In the genomic region with DNA sequence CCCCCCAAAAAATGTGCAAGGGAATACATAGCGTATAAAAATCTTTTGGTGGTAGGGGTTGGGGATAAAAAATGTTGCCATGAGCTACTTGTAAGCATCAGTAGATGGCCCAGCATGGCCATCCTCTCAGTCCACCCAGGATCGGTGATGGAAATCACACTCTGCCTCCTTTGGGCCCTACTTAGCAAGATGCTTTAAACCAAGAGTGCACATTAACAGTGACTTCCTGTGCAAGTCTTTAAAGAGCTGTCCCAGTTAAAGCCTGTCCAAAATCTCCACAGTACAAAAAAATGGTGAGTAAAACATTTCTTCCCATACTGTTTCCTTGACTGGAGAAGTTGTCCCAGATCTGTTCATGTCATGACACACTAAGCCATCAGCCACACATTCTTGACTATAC, we compare ENCODE assay signal across 10 cellular contexts. TPM values are rescaled to one million over a fixed set of nuclear protein-coding genes. Genes with fewer than 3 reads are reported as not detected.
DNase-seq lines count a peak whose midpoint lies in the region; ATAC-seq and TF ChIP-seq lines count a peak whose summit lies in the region.
"Had no signal": no experiment of that assay in that cellular context is flagged by ENCODE, and none has a peak within 500 bp of the region (broad histone marks: within the 10 kb centered on the region; RNA-seq: fewer than 3 reads in every experiment).

No MANE protein-coding gene starts in this region.

- CTCF ChIA-PET in T-cell (lab: Charles Lee) = interaction anchor here in 1 of 2 donors (0.6 to 1.2 kb wide), 7 partner anchors 13 to 179 kb away, joined by 3 to 5 read pairs (median 4); no protein-coding TSS in a partner anchor

- H3K79me2 ChIP-seq in GM23248 (ENCODE audit: insufficient read depth) = no peaks in the 10 kb centered on the region

- peaks cover 0 to 3% (median 0%) of the 10 kb centered on the region in 3 donors for H3K9me3 Mint-ChIP-seq in T-cell

- TF ChIP-seq POLR2A in esophagus squamous epithelium (IDR thresholded peaks at IDR 0.05) = no peak

- no peaks in the 10 kb centered on the region for H4K20me1 ChIP-seq in GM23248 (ENCODE audit: insufficient read depth)

- H3K9me3 ChIP-seq in mucosa of rectum (ENCODE audit: control insufficient read depth in 2 of 2, low read length in 2 of 2) (no peaks in the 10 kb centered on the region), esophagus squamous epithelium (no peaks in the 10 kb centered on the region), GM23248 (ENCODE audit: low read depth) (no peaks in the 10 kb centered on the region)

- H3K4me1 Mint-ChIP-seq in T-cell = peaks cover 91 to 95% (median 94%) of the 10 kb centered on the region in 3 donors

- H3F3A ChIP-seq in GM23248 (ENCODE audit: insufficient read depth) = no peaks in the 10 kb centered on the region

- H3K9ac ChIP-seq in mucosa of rectum (ENCODE audit: low read depth in 1 of 2, low read length in 2 of 2) = no peak overlapping the region
- no peak overlapping the region for H3K9ac ChIP-seq in GM23248

- no peak for TF ChIP-seq CTCF in GM12865 (IDR thresholded peaks at IDR 0.05; ENCODE audit: insufficient read depth, low read depth, low read length, missing control alignments)
- TF ChIP-seq CTCF in esophagus squamous epithelium (IDR thresholded peaks at IDR 0.05) = no peak

- H3K9me2 ChIP-seq in GM23248 (ENCODE audit: insufficient read depth) = no peaks in the 10 kb centered on the region

- H3K27me3 Mint-ChIP-seq in T-cell = no peaks in the 10 kb centered on the region

- H3K4me3 ChIP-seq in GM12865 (ENCODE audit: low read depth, low read length) (peak overlapping the region; percentile 51), mucosa of rectum (ENCODE audit: low read length in 2 of 2) (peak overlapping the region in 1 of 2 donors; percentile 13), esophagus squamous epithelium (no peak overlapping the region), GM23248 (no peak overlapping the region)

- peak; percentile 50 for DNase-seq in GM12865 (ENCODE audit: low read depth)
- no peak for DNase-seq in T-cell
- no peak for DNase-seq in posterior cingulate gyrus
- DNase-seq in SK-N-DZ (ENCODE audit: low spot score) = no peak
- no peak for DNase-seq in esophagus squamous epithelium (lab: John Stamatoyannopoulos, UW)
- no peak for DNase-seq in GM23248
- DNase-seq: NCI-H2171 treated with DMSO at 0.1 percent for 48 hours; stimulated activated naive CD4-positive, alpha-beta T cell treated with Interleukin-2 at 50 U/mL for 16 hours had no signal

- H2AFZ ChIP-seq in GM23248 = no peak overlapping the region

- in situ Hi-C loops in GM23248 (cut with MboI) = loop anchor here (10.0 kb wide), 1 partner anchor 88 kb away; no protein-coding TSS in a partner anchor

- ATAC-seq in HG02610 (IDR thresholded peaks at IDR 0.05; ENCODE audit: unreplicated experiment) (peak; percentile 34), T-cell (replicated peaks in 1 of 4) (peak in 3 of 4 experiments; percentile 25 to 39 (median 26))

- POLR2A ChIA-PET in T-cell (lab: Charles Lee) = interaction anchor here in 1 of 2 donors (2.6 kb wide), 1 partner anchor 17 kb away, joined by 12 read pairs; a partner anchor contains a TSS

- peaks cover 5 to 11% of the 10 kb centered on the region in 2 donors for H3K4me1 ChIP-seq in mucosa of rectum (ENCODE audit: control insufficient read depth in 2 of 2, insufficient read depth in 2 of 2, low read length in 2 of 2)
- H3K4me1 ChIP-seq in esophagus squamous epithelium = peaks cover 0 to 13% (median 5%) of the 10 kb centered on the region in 3 donors
- H3K4me1 ChIP-seq in GM23248 (ENCODE audit: insufficient read depth) = 0 out of 2 replicates have a peak, but pooled peaks cover 8% of the 10 kb centered on the region

- H3K4me3 Mint-ChIP-seq in T-cell = peak overlapping the region; percentile 65 to 92 (median 78)

- WGBS in esophagus squamous epithelium, 2 donors = 87 to 94% methylated on average over 2 of the region's 2 CpGs
- 97 to 98% methylated on average over 2 of the region's 2 CpGs for WGBS in GM23248 (ENCODE audit: low coverage in 1 of 2, low lambda C conversion rate in 2 of 2, missing lambda C conversion rate in 2 of 2), 2 experiments

- H3K27ac ChIP-seq in mucosa of rectum (ENCODE audit: low read depth in 2 of 2, low read length in 2 of 2) (peak overlapping the region; percentile 48 to 61), esophagus squamous epithelium (no peak overlapping the region), GM23248 (no peak overlapping the region)

- H3K36me3 ChIP-seq in mucosa of rectum (ENCODE audit: control insufficient read depth in 2 of 2, insufficient read depth in 2 of 2, low read length in 2 of 2) (no peaks in the 10 kb centered on the region), esophagus squamous epithelium (no peaks in the 10 kb centered on the region), GM23248 (ENCODE audit: low read depth) (no peaks in the 10 kb centered on the region)

- H3K4me2 ChIP-seq in GM23248 (ENCODE audit: unreplicated experiment) = no peak overlapping the region

- peak overlapping the region; percentile 96 to 99 for H3K27ac Mint-ChIP-seq in T-cell

- intact Hi-C loops in posterior cingulate gyrus (cut with DNase I) (no loop called here), esophagus squamous epithelium (cut with DNase I) (no loop called here)

- H3K27me3 ChIP-seq in mucosa of rectum (ENCODE audit: control insufficient read depth in 2 of 2, insufficient read depth in 2 of 2, low read length in 2 of 2) (no peaks in the 10 kb centered on the region), esophagus squamous epithelium (no peaks in the 10 kb centered on the region), GM23248 (replicated peaks; ENCODE audit: insufficient read depth) (no peaks in the 10 kb centered on the region)

- H3K36me3 Mint-ChIP-seq in T-cell = peaks cover 12% of the 10 kb centered on the region

RNA-seq across cellular contexts. Expression of a gene that starts 18.0 kb away (rescaled TPM):
- total RNA-seq in T-cell (100 to 1,000 TPM; 225 to 333 (median 238) TPM), esophagus squamous epithelium (10 to 100 TPM in 2 of 4 donors, 1 to 10 TPM in 2; 4.5 to 54.0 (median 11.4) TPM)
- 8.5 and 12.2 TPM in 2 replicates for polyA plus RNA-seq in SK-N-DZ (2014; cell fraction: cytosol; rRNA removed)
- 15.0 and 25.4 TPM in 2 replicates for polyA plus RNA-seq in SK-N-DZ (2014; cell fraction: nucleus; rRNA removed)
- total RNA-seq in GM23248 (2014; rRNA removed; shearing (Covaris generic)) = 4.9 and 8.9 TPM in 2 replicates
- 2.7 and 2.9 TPM in 2 replicates for polyA plus RNA-seq in GM23248 (2016; fragmentation: Nextera tagmentation; extraction: Ambion mirVana)

Comparison
In these comparisons a context has a peak if more than half of its experiments do, and no peak if none do; other contexts are left out.
1. H3K27ac ChIP-seq: peak in mucosa of rectum (2 of 2); none in esophagus squamous epithelium (0 of 4) and GM23248 (single experiment).
2. RNA of a gene that starts 18.0 kb away (total RNA-seq): 225 to 333 TPM in T-cell; 4.5 to 54.0 TPM in esophagus squamous epithelium and 4.9 to 8.9 TPM in GM23248; every median in the first group is over 4 times any median in the second.